24 cellular contexts compared by ENCODE assay signal in the genomic region with DNA sequence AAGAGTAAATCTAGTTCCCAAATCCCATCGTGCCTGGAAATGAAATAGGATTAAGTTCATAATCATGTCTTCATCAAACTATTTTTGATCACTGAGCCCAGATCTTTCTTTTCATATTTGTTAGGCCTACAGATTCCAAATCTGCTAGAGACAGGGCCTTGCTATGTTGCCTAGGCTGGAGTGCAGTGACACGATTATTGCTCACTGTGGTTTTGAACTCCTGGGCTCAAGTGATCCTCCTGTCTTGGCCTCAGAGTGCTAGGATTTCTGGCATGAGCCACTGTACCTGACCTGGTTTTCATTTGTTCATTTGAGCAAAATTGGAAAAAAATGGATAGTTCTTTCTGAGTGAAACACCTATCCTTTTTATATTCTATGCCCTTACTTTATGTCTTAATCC. TPM values are rescaled to one million over a fixed set of nuclear protein-coding genes. Genes with fewer than 3 reads are reported as not detected.
DNase-seq lines count a peak whose midpoint lies in the region; ATAC-seq and TF ChIP-seq lines count a peak whose summit lies in the region.
"Had no signal": no experiment of that assay in that cellular context is flagged by ENCODE, and none has a peak within 500 bp of the region (broad histone marks: within the 10 kb centered on the region; RNA-seq: fewer than 3 reads in every experiment).

No MANE protein-coding gene starts in this region.

- H3K36me3 Mint-ChIP-seq in activated naive CD4-positive, alpha-beta T cell treated with anti-CD3 and anti-CD28 coated beads, Interleukin-2, amount 10 ng/mL, durations not matched to agents 7 days and 5 days, result peaks cover 15% of the 10 kb centered on the region
- H3K36me3 Mint-ChIP-seq in activated naive CD8-positive, alpha-beta T cell, result no peaks in the 10 kb centered on the region
- H3K36me3 Mint-ChIP-seq: CD14-positive monocyte had no signal

- intact Hi-C loops in HCT116 (cut with micrococcal nuclease), result no loop called here

- no peak for TF ChIP-seq RAD21 in HCT116 (IDR thresholded peaks at IDR 0.05; ENCODE audit: low read depth)

- no peak overlapping the region for H3K9ac ChIP-seq in HCT116 (ENCODE audit: low read length)
- H3K9ac ChIP-seq: SK-N-SH had no signal

- 0 out of 4 replicates have a peak, but pooled peaks cover 0 to 7% of the 10 kb centered on the region in 2 experiments for H3K4me1 ChIP-seq in HCT116 (ENCODE audit: control insufficient read depth in 1 of 2, insufficient read depth in 2 of 2, low read length in 2 of 2)
- H3K4me1 ChIP-seq in osteoblast (ENCODE audit: insufficient read depth, low read length), result no peaks in the 10 kb centered on the region

- TF ChIP-seq CTCF in HCT116 (IDR thresholded peaks at IDR 0.05 in 2 of 3, conservative IDR thresholded peaks at IDR 0.05 in 1 of 3; ENCODE audit: borderline replicate concordance in 1 of 3, insufficient read depth in 1 of 3, low read depth in 2 of 3, low read length in 2 of 3), result no peak
- no peak for TF ChIP-seq CTCF in osteoblast (IDR thresholded peaks at IDR 0.05; ENCODE audit: extremely low read depth, low read depth, low read length)

- H3K4me2 ChIP-seq in HCT116 (ENCODE audit: low read length), result no peak overlapping the region
- H3K4me2 ChIP-seq in osteoblast (ENCODE audit: insufficient read depth, low read length), result no peak overlapping the region
- H3K4me2 ChIP-seq: SK-N-SH had no signal

- no peaks in the 10 kb centered on the region for H4K20me1 ChIP-seq in HCT116 (ENCODE audit: insufficient read depth)
- H4K20me1 ChIP-seq in osteoblast (ENCODE audit: insufficient read depth, low read length), result no peaks in the 10 kb centered on the region

- H3K27me3 ChIP-seq in HCT116 (ENCODE audit: insufficient read depth, low read length) (no peaks in the 10 kb centered on the region), osteoblast (ENCODE audit: insufficient read depth, low read length) (peaks cover 3% of the 10 kb centered on the region)
- H3K27me3 ChIP-seq: dorsolateral prefrontal cortex, stomach had no signal

- H2AFZ ChIP-seq in HCT116 (ENCODE audit: low read depth, low read length, poor library complexity, severe bottlenecking) (peak overlapping the region; percentile 71), osteoblast (ENCODE audit: low read length) (peak overlapping the region; percentile 29)

- H3K27me3 Mint-ChIP-seq in activated naive CD4-positive, alpha-beta T cell treated with anti-CD3 and anti-CD28 coated beads, Interleukin-2, amount 10 ng/mL, durations not matched to agents 7 days and 5 days, result no peaks in the 10 kb centered on the region
- no peaks in the 10 kb centered on the region for H3K27me3 Mint-ChIP-seq in activated naive CD8-positive, alpha-beta T cell
- H3K27me3 Mint-ChIP-seq: central memory CD8-positive, alpha-beta T cell had no signal

- H3K36me3 ChIP-seq in HCT116 (ENCODE audit: control insufficient read depth in 1 of 2, insufficient read depth in 2 of 2, low read length in 2 of 2) (no peaks in the 10 kb centered on the region), osteoblast (ENCODE audit: insufficient read depth, low read length) (no peaks in the 10 kb centered on the region)
- H3K36me3 ChIP-seq: stomach had no signal

- RAD21 ChIA-PET in HCT116 (lab: Charles Lee; ENCODE audit: low non-redundant PET in 1 of 2, low total read pairs in 2 of 2, uncharacterized antibody in 2 of 2, unreplicated experiment in 2 of 2), result no interaction called here

- no peaks in the 10 kb centered on the region for H3K9me3 Mint-ChIP-seq in activated naive CD4-positive, alpha-beta T cell treated with anti-CD3 and anti-CD28 coated beads, Interleukin-2, amount 10 ng/mL, durations not matched to agents 7 days and 5 days
- H3K9me3 Mint-ChIP-seq in activated naive CD8-positive, alpha-beta T cell (ENCODE audit: low read depth), result no peaks in the 10 kb centered on the region
- H3K9me3 Mint-ChIP-seq: CD14-positive monocyte; central memory CD8-positive, alpha-beta T cell; nephron had no signal

- no peak for ATAC-seq in HCT116
- ATAC-seq in GM21367 (IDR thresholded peaks at IDR 0.05; ENCODE audit: unreplicated experiment), result no peak
- ATAC-seq in HG02884 (IDR thresholded peaks at IDR 0.05; ENCODE audit: unreplicated experiment), result no peak
- ATAC-seq: K562, sciatic nerve had no signal

- H3K9me2 ChIP-seq in HCT116 (ENCODE audit: insufficient read depth), result no peaks in the 10 kb centered on the region
- H3K9me2 ChIP-seq: SK-N-SH had no signal

- no peak for TF ChIP-seq POLR2A in HCT116 (IDR thresholded peaks at IDR 0.05; ENCODE audit: borderline replicate concordance, extremely low read depth, insufficient read depth, insufficient read length)

- H3K4me1 Mint-ChIP-seq in activated naive CD4-positive, alpha-beta T cell treated with anti-CD3 and anti-CD28 coated beads, Interleukin-2, amount 10 ng/mL, durations not matched to agents 7 days and 5 days, result peaks cover 65% of the 10 kb centered on the region
- peaks cover 58% of the 10 kb centered on the region for H3K4me1 Mint-ChIP-seq in activated naive CD8-positive, alpha-beta T cell (ENCODE audit: low read depth)

- no peak overlapping the region for H3K27ac ChIP-seq in HCT116 (ENCODE audit: low read depth, low read length)
- peak overlapping the region; percentile 2 for H3K27ac ChIP-seq in osteoblast (ENCODE audit: low read depth, low read length)
- H3K27ac ChIP-seq: dorsolateral prefrontal cortex, RWPE1, stomach had no signal

- CTCF ChIA-PET in activated naive CD4-positive, alpha-beta T cell treated with anti-CD3 and anti-CD28 coated beads, Interleukin-2, amount 10 ng/mL, durations not matched to agents 7 days and 5 days (lab: Charles Lee), result interaction anchor here (0.8 to 1.7 kb wide), 5 partner anchors 8 to 132 kb away, joined by 3 to 10 read pairs (median 6); no protein-coding TSS in a partner anchor
- CTCF ChIA-PET in HCT116 (lab: Charles Lee), result interaction anchor here (1.1 kb wide), 1 partner anchor 131 kb away, joined by 3 read pairs; no protein-coding TSS in a partner anchor

- no peak for DNase-seq in activated naive CD4-positive, alpha-beta T cell treated with anti-CD3 and anti-CD28 coated beads, Interleukin-2, amount 10 ng/mL, durations not matched to agents 7 days and 5 days
- no peak for DNase-seq in activated naive CD4-positive, alpha-beta T cell treated with anti-CD3 and anti-CD28 coated beads, Interleukin-2, amount 50 U/mL, for 16 hours
- DNase-seq in HCT116 (ENCODE audit: low read depth, low spot score) (no peak), osteoblast (ENCODE audit: insufficient read length, low spot score, missing footprints) (no peak)
- no peak for DNase-seq in stimulated activated CD4-positive, alpha-beta T cell treated with anti-CD3 and anti-CD28 coated beads, Interleukin-4, amount 100 ng/mL, for 24 hours
- DNase-seq: activated CD4-positive, alpha-beta T cell treated with anti-CD3 and anti-CD28 coated beads, Interleukin-2, amount 50 U/mL, for 48 hours; aorta; dorsolateral prefrontal cortex; kidney glomerular epithelial cell; NCI-H146; NCI-H2171 treated with DMSO at 0.1 percent for 48 hours; NCI-H526; SK-N-SH; stomach; trophoblast cell had no signal

- H3K9me3 ChIP-seq in HCT116 (ENCODE audit: control insufficient read depth in 1 of 2, insufficient read depth in 1 of 2, low read depth in 1 of 2, low read length in 2 of 2), result no peaks in the 10 kb centered on the region
- no peaks in the 10 kb centered on the region for H3K9me3 ChIP-seq in osteoblast (ENCODE audit: low read depth, low read length)
- H3K9me3 ChIP-seq: SK-N-SH, stomach had no signal

- peak overlapping the region; percentile 87 for H3K27ac Mint-ChIP-seq in activated naive CD4-positive, alpha-beta T cell treated with anti-CD3 and anti-CD28 coated beads, Interleukin-2, amount 10 ng/mL, durations not matched to agents 7 days and 5 days
- peak overlapping the region; percentile 42 for H3K27ac Mint-ChIP-seq in activated naive CD8-positive, alpha-beta T cell
- H3K27ac Mint-ChIP-seq: CD14-positive monocyte, nephron had no signal

- POLR2A ChIA-PET in HCT116 (lab: Charles Lee), result no interaction called here

- H3K4me3 ChIP-seq in HCT116 (replicated peaks in 1 of 2; ENCODE audit: low read depth in 1 of 2, low read length in 2 of 2) (no peak overlapping the region), osteoblast (ENCODE audit: insufficient read depth, low read length) (no peak overlapping the region)
- H3K4me3 ChIP-seq: dorsolateral prefrontal cortex, K562, stomach had no signal

- H3K79me2 ChIP-seq in HCT116 (ENCODE audit: insufficient read depth, low read length) (no peaks in the 10 kb centered on the region), osteoblast (ENCODE audit: insufficient read depth, low read length) (no peaks in the 10 kb centered on the region)

- no TSS peak for BruUV-seq in HCT116 (replicated peaks; lab: Mats Ljungman, UMichigan)

- H3K4me3 Mint-ChIP-seq in activated naive CD4-positive, alpha-beta T cell treated with anti-CD3 and anti-CD28 coated beads, Interleukin-2, amount 10 ng/mL, durations not matched to agents 7 days and 5 days, result no peak overlapping the region
- no peak overlapping the region for H3K4me3 Mint-ChIP-seq in activated naive CD8-positive, alpha-beta T cell
- H3K4me3 Mint-ChIP-seq: CD14-positive monocyte; central memory CD8-positive, alpha-beta T cell; nephron had no signal

TF ChIP-seq in HCT116, 20 proteins besides CTCF, POLR2A, EP300 and RAD21 (continues in another document):
- TF ChIP-seq SP1 (IDR thresholded peaks at IDR 0.05; ENCODE audit: low read depth) (no peak), JUND (IDR thresholded peaks at IDR 0.05) (no peak), YY1 (IDR thresholded peaks at IDR 0.05; ENCODE audit: extremely low read depth, insufficient replicate concordance, low read depth, low read length) (no peak), ZFX (IDR thresholded peaks at IDR 0.05) (no peak), EGR1 (IDR thresholded peaks at IDR 0.05; ENCODE audit: low read depth) (no peak), CEBPB (IDR thresholded peaks at IDR 0.05; ENCODE audit: low read depth) (no peak), POLR2AphosphoS5 (IDR thresholded peaks at IDR 0.05; ENCODE audit: low read depth, low read length) (no peak), CBX3 (IDR thresholded peaks at IDR 0.05; ENCODE audit: low read depth) (no peak), SRF (IDR thresholded peaks at IDR 0.05; ENCODE audit: low read depth) (no peak), ZNF274 (IDR thresholded peaks at IDR 0.05; ENCODE audit: low read depth, low read length) (no peak), ELF1 (IDR thresholded peaks at IDR 0.05; ENCODE audit: borderline replicate concordance, low read depth) (no peak), FOSL1 (IDR thresholded peaks at IDR 0.05; ENCODE audit: low read depth) (no peak), SIN3A (IDR thresholded peaks at IDR 0.05; ENCODE audit: low read depth) (no peak)
- TF ChIP-seq, protein P1, sequence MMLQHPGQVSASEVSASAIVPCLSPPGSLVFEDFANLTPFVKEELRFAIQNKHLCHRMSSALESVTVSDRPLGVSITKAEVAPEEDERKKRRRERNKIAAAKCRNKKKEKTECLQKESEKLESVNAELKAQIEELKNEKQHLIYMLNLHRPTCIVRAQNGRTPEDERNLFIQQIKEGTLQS (IDR thresholded peaks at IDR 0.05), result no peak

RNA-seq across cellular contexts. Expression of a gene that starts 28.0 kb away (rescaled TPM):
- total RNA-seq in HCT116 (2021; ENCODE audit: unreplicated experiment), result 4.3 TPM
- polyA plus RNA-seq in HCT116 (2012), result 2.7 and 3.0 TPM in 2 replicates
- total RNA-seq in osteoblast, result 29.0 and 29.8 TPM in 2 replicates
